ENCODE assay signal across 16 cellular contexts in genomic region chr14:55892906-55893305, GRCh38.
DNase-seq lines count a peak whose midpoint lies in the region; ATAC-seq, FAIRE-seq and TF ChIP-seq lines count a peak whose summit lies in the region.
"Had no signal": no experiment of that assay in that cellular context is flagged by ENCODE, and none has a peak within 500 bp of the region (broad histone marks: within the 10 kb centered on the region; RNA-seq: fewer than 3 reads in every experiment).

No MANE protein-coding gene starts in this region.

- 73% methylated on average over 4 of the region's 4 CpGs for WGBS in A549 (ENCODE audit: missing lambda C conversion rate)

- H3K9me3 ChIP-seq in A549, result no peaks in the 10 kb centered on the region
- H3K9me3 ChIP-seq: BLaER1, Caco-2 had no signal

- CTCF ChIA-PET in A549 (lab: Yijun Ruan, JAX), result no interaction called here

- POLR2A ChIA-PET in A549 (lab: Yijun Ruan, JAX), result no interaction called here

- FAIRE-seq in A549 (lab: Jason Lieb, UNC), result peak; percentile 51
- FAIRE-seq: K562 had no signal

- H3K4me1 ChIP-seq in A549, result peaks cover 15% of the 10 kb centered on the region
- H3K4me1 ChIP-seq: BLaER1, Caco-2 had no signal

- TF ChIP-seq RAD21 in A549 (conservative IDR thresholded peaks at IDR 0.05 in 1 of 2, IDR thresholded peaks at IDR 0.05 in 1 of 2), result no peak

- ATAC-seq in A549 (no peak), HG03045 (IDR thresholded peaks at IDR 0.05; ENCODE audit: unreplicated experiment) (no peak)
- ATAC-seq: K562 had no signal

- no peak for TF ChIP-seq POLR2A in A549 (IDR thresholded peaks at IDR 0.05; ENCODE audit: low read length)

- H3K27ac ChIP-seq in A549, result no peak overlapping the region
- H3K27ac ChIP-seq: 22Rv1, BLaER1 had no signal

- TF ChIP-seq CTCF in A549 (IDR thresholded peaks at IDR 0.05) (no peak), fibroblast of villous mesenchyme (IDR thresholded peaks at IDR 0.05; ENCODE audit: insufficient read depth, low read depth, low read length) (no peak)

- no peak for TF ChIP-seq EP300 in A549 (IDR thresholded peaks at IDR 0.05)

- DNase-seq in DMS 273 (lab: John Stamatoyannopoulos, UW; ENCODE audit: unreplicated experiment) (peak; percentile 27), DMS 273 treated with DMSO at 0.1 percent for 48 hours (lab: John Stamatoyannopoulos, UW) (no peak), A549 (ENCODE audit: low read depth in 1 of 2, low spot score in 1 of 2) (no peak), MV-4-11 (lab: John Stamatoyannopoulos, UW) (peak; percentile 7), fibroblast of villous mesenchyme (ENCODE audit: low read depth) (peak; percentile 11), NCI-H187 treated with DMSO at 0.1 percent for 48 hours (lab: John Stamatoyannopoulos, UW) (no peak)
- DNase-seq in stimulated activated CD4-positive, alpha-beta T cell treated with anti-CD3 and anti-CD28 coated beads, Interleukin-4, amount 100 ng/mL, for 4 hours, result no peak
- DNase-seq: AML-193; Caco-2; CD8-positive, alpha-beta memory T cell; HCEC 1CT; HFFc6 had no signal

- H3K4me2 ChIP-seq in A549, result no peak overlapping the region
- H3K4me2 ChIP-seq: BLaER1 had no signal

- H3K4me3 ChIP-seq in A549 (no peak overlapping the region), fibroblast of villous mesenchyme (ENCODE audit: low read depth, low read length) (no peak overlapping the region)
- H3K4me3 ChIP-seq: BLaER1, K562 had no signal

TF ChIP-seq in A549, 52 proteins besides CTCF, POLR2A, EP300 and RAD21:
- TF ChIP-seq HDAC2 (IDR thresholded peaks at IDR 0.05) (no peak), CEBPB (IDR thresholded peaks at IDR 0.05) (no peak)

Comparison
In these comparisons a context has a peak if more than half of its experiments do, and no peak if none do; other contexts are left out.
1. DNase-seq: peak in DMS 273 (single experiment), MV-4-11 (single experiment) and fibroblast of villous mesenchyme (single experiment); none in DMS 273 treated with DMSO at 0.1 percent for 48 hours (single experiment), A549 (0 of 2), stimulated activated CD4-positive, alpha-beta T cell treated with anti-CD3 and anti-CD28 coated beads, Interleukin-4, amount 100 ng/mL, for 4 hours (0 of 2) and NCI-H187 treated with DMSO at 0.1 percent for 48 hours (single experiment).